17 cellular contexts compared by ENCODE assay signal in the genomic region with DNA sequence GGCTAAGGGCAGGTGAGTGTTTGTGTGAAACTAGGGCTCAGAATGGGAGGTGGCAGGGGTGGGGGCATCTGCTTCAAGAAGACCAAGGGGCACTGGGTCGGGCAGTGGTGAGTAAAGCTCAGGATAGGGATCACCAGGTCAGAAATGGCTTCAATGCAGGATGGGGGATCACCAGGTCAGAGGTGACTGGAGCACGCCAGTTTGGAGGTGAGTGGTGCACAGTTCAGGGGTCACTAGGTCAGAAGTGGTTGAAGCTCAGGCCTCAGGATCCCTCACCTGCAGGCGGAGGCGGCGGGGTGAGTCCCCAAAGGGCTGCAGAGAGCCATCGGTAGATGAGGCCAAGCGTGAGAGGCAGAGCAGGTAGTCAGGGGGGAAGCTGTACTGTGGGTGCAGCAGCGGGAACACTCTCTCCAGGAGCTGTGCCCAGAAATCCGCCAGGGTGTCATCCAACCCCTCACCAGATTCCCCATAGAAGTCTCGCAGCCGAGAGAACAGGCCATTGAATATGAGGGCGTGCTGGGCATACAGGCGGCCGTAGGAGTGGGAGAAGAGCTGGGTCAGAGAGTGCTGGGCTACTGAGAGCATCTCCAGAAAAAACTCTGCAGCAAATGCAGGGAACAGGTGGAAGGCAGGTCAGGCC. TPM values are rescaled to one million over a fixed set of nuclear protein-coding genes. Genes with fewer than 3 reads are reported as not detected.
DNase-seq lines count a peak whose midpoint lies in the region; ATAC-seq and TF ChIP-seq lines count a peak whose summit lies in the region.
"Had no signal": no experiment of that assay in that cellular context is flagged by ENCODE, and none has a peak within 500 bp of the region (broad histone marks: within the 10 kb centered on the region; RNA-seq: fewer than 3 reads in every experiment).

No MANE protein-coding gene starts in this region.

- no peaks in the 10 kb centered on the region for H3K9me3 ChIP-seq in BLaER1
- no peaks in the 10 kb centered on the region for H3K9me3 ChIP-seq in CD8-positive, alpha-beta T cell (ENCODE audit: low read length)
- H3K9me3 ChIP-seq: esophagus muscularis mucosa, pancreas had no signal

- peak overlapping the region; percentile 50 for H3K27ac Mint-ChIP-seq in CD8-positive, alpha-beta T cell
- H3K27ac Mint-ChIP-seq in activated naive CD8-positive, alpha-beta T cell treated with anti-CD3 and anti-CD28 coated beads, Interleukin-2, amount 50 U/mL, for 24 hours = no peak overlapping the region
- H3K27ac Mint-ChIP-seq in natural killer cell treated with Interleukin-12 subunit alpha and Interleukin-12 subunit beta and Interleukin-15 and Interleukin-18, amount 100 ng/mL, for 72 hours = no peak overlapping the region

- no peak for TF ChIP-seq CTCF in CD8-positive, alpha-beta T cell (IDR thresholded peaks at IDR 0.05)

- H3K9me3 Mint-ChIP-seq in CD8-positive, alpha-beta T cell = no peaks in the 10 kb centered on the region
- H3K9me3 Mint-ChIP-seq in activated naive CD8-positive, alpha-beta T cell treated with anti-CD3 and anti-CD28 coated beads, Interleukin-2, amount 50 U/mL, for 24 hours = no peaks in the 10 kb centered on the region
- peaks cover 1% of the 10 kb centered on the region for H3K9me3 Mint-ChIP-seq in natural killer cell treated with Interleukin-12 subunit alpha and Interleukin-12 subunit beta and Interleukin-15 and Interleukin-18, amount 100 ng/mL, for 72 hours

- no peak overlapping the region for H3K4me3 Mint-ChIP-seq in CD8-positive, alpha-beta T cell
- H3K4me3 Mint-ChIP-seq in activated naive CD8-positive, alpha-beta T cell treated with anti-CD3 and anti-CD28 coated beads, Interleukin-2, amount 50 U/mL, for 24 hours = peak overlapping the region; percentile 29
- H3K4me3 Mint-ChIP-seq in natural killer cell treated with Interleukin-12 subunit alpha and Interleukin-12 subunit beta and Interleukin-15 and Interleukin-18, amount 100 ng/mL, for 72 hours = peak overlapping the region; percentile 10

- no peak overlapping the region for H3K4me3 ChIP-seq in BLaER1
- no peak overlapping the region for H3K4me3 ChIP-seq in CD8-positive, alpha-beta T cell (ENCODE audit: low read depth, low read length)
- H3K4me3 ChIP-seq: esophagus muscularis mucosa, K562, pancreas, PC-9 had no signal

- peaks cover 44% of the 10 kb centered on the region for H3K4me1 ChIP-seq in BLaER1
- H3K4me1 ChIP-seq in CD8-positive, alpha-beta T cell (ENCODE audit: insufficient read depth, low read length) = peaks cover 35% of the 10 kb centered on the region

- H3K4me2 ChIP-seq in BLaER1 = peak overlapping the region; percentile 95

- no peak for DNase-seq in CD8-positive, alpha-beta T cell
- DNase-seq in activated naive CD8-positive, alpha-beta T cell treated with anti-CD3 and anti-CD28 coated beads, Interleukin-2, amount 50 U/mL, for 24 hours = no peak
- DNase-seq in natural killer cell treated with Interleukin-12 subunit alpha and Interleukin-12 subunit beta and Interleukin-15 and Interleukin-18, amount 100 ng/mL, for 72 hours (ENCODE audit: low spot score) = no peak
- no peak for DNase-seq in stimulated activated CD4-positive, alpha-beta T cell treated with anti-CD3 and anti-CD28 coated beads, Interleukin-4, amount 100 ng/mL, for 24 hours
- DNase-seq in effector CD4-positive, alpha-beta T cell = no peak
- DNase-seq: activated gamma-delta T cell treated with Interleukin-2 at 50 U/mL for 16 hours; DMS53; NCI-H1092; NCI-H526 treated with DMSO at 0.1 percent for 48 hours; PC-9; stimulated activated CD4-positive, alpha-beta T cell treated with anti-CD3 and anti-CD28 coated beads, Interleukin-2, amount 100 ng/mL, for 48 hours; stimulated activated CD8-positive, alpha-beta memory T cell treated with anti-CD3 and anti-CD28 coated beads, Interleukin-4, amount 100 ng/mL, for 48 hours had no signal

- H3K27me3 Mint-ChIP-seq in CD8-positive, alpha-beta T cell (ENCODE audit: low read depth) = no peaks in the 10 kb centered on the region
- H3K27me3 Mint-ChIP-seq in activated naive CD8-positive, alpha-beta T cell treated with anti-CD3 and anti-CD28 coated beads, Interleukin-2, amount 50 U/mL, for 24 hours = peaks cover 9% of the 10 kb centered on the region
- H3K27me3 Mint-ChIP-seq in natural killer cell treated with Interleukin-12 subunit alpha and Interleukin-12 subunit beta and Interleukin-15 and Interleukin-18, amount 100 ng/mL, for 72 hours = peaks cover 9 to 13% of the 10 kb centered on the region in 2 donors

- intact Hi-C loops in CD8-positive, alpha-beta T cell (cut with DNase I, micrococcal nuclease) = loop anchor here in 1 of 2 experiments (5.0 kb wide), 2 partner anchors 37 to 48 kb away; a partner anchor contains a TSS

- H3K36me3 ChIP-seq in BLaER1 = peaks cover 37% of the 10 kb centered on the region
- no peaks in the 10 kb centered on the region for H3K36me3 ChIP-seq in CD8-positive, alpha-beta T cell (ENCODE audit: insufficient read depth, low read length)
- H3K36me3 ChIP-seq: esophagus muscularis mucosa, pancreas had no signal

- H4K20me1 ChIP-seq in BLaER1 = peaks cover 53% of the 10 kb centered on the region

- H3K4me1 Mint-ChIP-seq in CD8-positive, alpha-beta T cell (ENCODE audit: low read depth) = peaks cover 37% of the 10 kb centered on the region
- H3K4me1 Mint-ChIP-seq in activated naive CD8-positive, alpha-beta T cell treated with anti-CD3 and anti-CD28 coated beads, Interleukin-2, amount 50 U/mL, for 24 hours = peaks cover 31% of the 10 kb centered on the region
- H3K4me1 Mint-ChIP-seq in natural killer cell treated with Interleukin-12 subunit alpha and Interleukin-12 subunit beta and Interleukin-15 and Interleukin-18, amount 100 ng/mL, for 72 hours (ENCODE audit: low read depth in 2 of 2) = peaks cover 19 to 28% of the 10 kb centered on the region in 2 donors

- ATAC-seq in CD8-positive, alpha-beta T cell = no peak
- no peak for ATAC-seq in activated naive CD8-positive, alpha-beta T cell treated with anti-CD3 and anti-CD28 coated beads, Interleukin-2, amount 50 U/mL, for 24 hours
- ATAC-seq in natural killer cell treated with Interleukin-12 subunit alpha and Interleukin-12 subunit beta and Interleukin-15 and Interleukin-18, amount 100 ng/mL, for 72 hours = no peak
- no peak for ATAC-seq in HG03469 (IDR thresholded peaks at IDR 0.05; ENCODE audit: unreplicated experiment)
- ATAC-seq: K562, pancreas had no signal

- POLR2A ChIA-PET in CD8-positive, alpha-beta T cell (lab: Charles Lee) = interaction anchor here (1.2 to 2.8 kb wide), 2 partner anchors 9 to 12 kb away, joined by 3 to 13 read pairs; no protein-coding TSS in a partner anchor

- H3K27me3 ChIP-seq in BLaER1 = peaks cover 27% of the 10 kb centered on the region
- H3K27me3 ChIP-seq in CD8-positive, alpha-beta T cell (ENCODE audit: insufficient read depth, low read length) = no peaks in the 10 kb centered on the region
- H3K27me3 ChIP-seq: pancreas had no signal

- H3K27ac ChIP-seq in BLaER1 = no peak overlapping the region
- H3K27ac ChIP-seq in CD8-positive, alpha-beta T cell (ENCODE audit: low read depth, low read length) = no peak overlapping the region
- H3K27ac ChIP-seq: esophagus muscularis mucosa, pancreas, PC-9 had no signal

- CTCF ChIA-PET in CD8-positive, alpha-beta T cell (lab: Charles Lee) = interaction anchor here (1.0 to 1.7 kb wide), 6 partner anchors 9 to 45 kb away, joined by 3 to 5 read pairs (median 4); no protein-coding TSS in a partner anchor

- H3K36me3 Mint-ChIP-seq in CD8-positive, alpha-beta T cell = no peaks in the 10 kb centered on the region
- H3K36me3 Mint-ChIP-seq in activated naive CD8-positive, alpha-beta T cell treated with anti-CD3 and anti-CD28 coated beads, Interleukin-2, amount 50 U/mL, for 24 hours (ENCODE audit: low read depth) = no peaks in the 10 kb centered on the region
- no peaks in the 10 kb centered on the region for H3K36me3 Mint-ChIP-seq in natural killer cell treated with Interleukin-12 subunit alpha and Interleukin-12 subunit beta and Interleukin-15 and Interleukin-18, amount 100 ng/mL, for 72 hours

- no peak overlapping the region for H3K9ac ChIP-seq in BLaER1

RNA-seq across cellular contexts. Expression of a gene that starts 1.8 kb away (rescaled TPM):
- 10 to 100 TPM; 10.5 to 13.3 TPM for total RNA-seq in CD8-positive, alpha-beta T cell
- 1 to 10 TPM; 2.6 to 2.7 TPM for total RNA-seq in natural killer cell treated with Interleukin-12 subunit alpha and Interleukin-12 subunit beta and Interleukin-15 and Interleukin-18, amount 100 ng/mL, for 72 hours

RNA-seq across cellular contexts. Expression of a gene that starts 2.3 kb away (rescaled TPM):
- 1 to 10 TPM; 6.3 to 6.6 TPM for total RNA-seq in CD8-positive, alpha-beta T cell
- total RNA-seq in natural killer cell treated with Interleukin-12 subunit alpha and Interleukin-12 subunit beta and Interleukin-15 and Interleukin-18, amount 100 ng/mL, for 72 hours = 10 to 100 TPM; 13.7 to 24.4 TPM

RNA-seq across cellular contexts. Expression of a gene that starts 7.0 kb away (rescaled TPM):
- 10 to 100 TPM; 10.2 to 11.5 TPM for total RNA-seq in CD8-positive, alpha-beta T cell
- 1 to 10 TPM in 1 of 2 donors, under 1 TPM in 1; 0.57 to 1.1 TPM for total RNA-seq in natural killer cell treated with Interleukin-12 subunit alpha and Interleukin-12 subunit beta and Interleukin-15 and Interleukin-18, amount 100 ng/mL, for 72 hours

RNA-seq across cellular contexts. Expression of a gene that starts 16.9 kb away (rescaled TPM):
- 10 to 100 TPM; 40.6 to 47.1 TPM for total RNA-seq in CD8-positive, alpha-beta T cell
- total RNA-seq in natural killer cell treated with Interleukin-12 subunit alpha and Interleukin-12 subunit beta and Interleukin-15 and Interleukin-18, amount 100 ng/mL, for 72 hours = 10 to 100 TPM; 46.2 to 52.7 TPM

RNA-seq across cellular contexts. Expression of a gene that starts 26.7 kb away (rescaled TPM):
- 10 to 100 TPM; 68.4 to 83.1 TPM for total RNA-seq in CD8-positive, alpha-beta T cell
- total RNA-seq in natural killer cell treated with Interleukin-12 subunit alpha and Interleukin-12 subunit beta and Interleukin-15 and Interleukin-18, amount 100 ng/mL, for 72 hours = 100 to 1,000 TPM; 124 to 145 TPM

Comparison
In these comparisons a context has a peak if more than half of its experiments do, and no peak if none do; other contexts are left out.
1. RNA of a gene that starts 7.0 kb away (total RNA-seq): 10.2 to 11.5 TPM in CD8-positive, alpha-beta T cell; 0.57 to 1.1 TPM in natural killer cell treated with Interleukin-12 subunit alpha and Interleukin-12 subunit beta and Interleukin-15 and Interleukin-18, amount 100 ng/mL, for 72 hours; every median in the first group is over 4 times any median in the second.